ENCODE assay signal across 8 cellular contexts in the genomic region with DNA sequence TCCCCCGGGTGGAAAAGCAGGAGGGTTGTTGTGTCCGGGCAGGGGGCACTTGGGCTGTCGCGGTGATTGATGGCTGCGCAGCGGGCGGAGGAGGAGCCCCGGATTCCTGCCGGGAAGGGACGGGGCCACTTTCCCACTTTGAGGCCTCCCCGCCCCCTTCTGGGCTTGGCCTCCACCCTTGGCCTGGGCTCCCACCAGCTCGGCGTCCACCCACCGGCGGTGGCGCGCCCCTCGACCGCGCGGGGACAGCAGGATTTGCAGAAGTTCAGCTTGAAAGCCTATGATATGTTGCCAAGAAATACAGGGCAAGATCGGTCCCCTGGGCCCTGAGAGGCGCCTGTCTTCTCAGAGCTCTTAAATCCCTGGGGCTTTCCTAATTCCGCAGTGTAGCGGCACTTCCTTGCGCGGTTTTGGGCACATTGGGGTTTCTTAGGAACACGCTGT. TPM values are rescaled to one million over a fixed set of nuclear protein-coding genes. Genes with fewer than 3 reads are reported as not detected.
A peak's percentile ranks its signal among the peaks of the same experiment; 100 is the strongest.
DNase-seq lines count a peak whose midpoint lies in the region; ATAC-seq and TF ChIP-seq lines count a peak whose summit lies in the region.

No MANE protein-coding gene starts in this region.

- H3K27me3 ChIP-seq in PC-9 (ENCODE audit: insufficient read depth, low read depth) = no peaks in the 10 kb centered on the region

- CTCF ChIA-PET in PC-9 (lab: Charles Lee) = no interaction called here

- H3K4me2 ChIP-seq in PC-9 = peak overlapping the region; percentile 86

- peaks cover 32% of the 10 kb centered on the region for H3F3A ChIP-seq in PC-9 (ENCODE audit: insufficient read depth, low read depth)

- no peaks in the 10 kb centered on the region for H3K9me3 ChIP-seq in PC-9 (ENCODE audit: insufficient read depth, low read depth)

- H3K27me3 Mint-ChIP-seq in CD14-positive monocyte (ENCODE audit: low read depth in 3 of 3) = peaks cover 3 to 8% (median 4%) of the 10 kb centered on the region in 3 donors

- H3K27ac Mint-ChIP-seq in CD14-positive monocyte = peak overlapping the region; percentile 89 to 98 (median 96)

- no peaks in the 10 kb centered on the region for H3K36me3 ChIP-seq in PC-9 (ENCODE audit: low read depth)

- peaks cover 36% of the 10 kb centered on the region for H3K4me1 Mint-ChIP-seq in CD14-positive monocyte

- TF ChIP-seq CTCF in CD14-positive monocyte (IDR thresholded peaks at IDR 0.05) (no peak), PC-9 (conservative IDR thresholded peaks at IDR 0.05) (no peak)

- peaks cover 42% of the 10 kb centered on the region for H3K4me1 ChIP-seq in PC-9 (replicated peaks; ENCODE audit: insufficient read depth)

- H4K20me1 ChIP-seq in PC-9 (ENCODE audit: insufficient read depth) = no peaks in the 10 kb centered on the region

- peaks cover 13% of the 10 kb centered on the region for H3K79me2 ChIP-seq in PC-9 (ENCODE audit: low read depth)

- peak overlapping the region; percentile 82 for H3K4me3 ChIP-seq in PC-9

- peaks cover 17 to 28% of the 10 kb centered on the region in 2 donors for H3K36me3 Mint-ChIP-seq in CD14-positive monocyte

- H3K9me2 ChIP-seq in PC-9 (ENCODE audit: insufficient read depth) = no peaks in the 10 kb centered on the region

- no peak for ATAC-seq in GM18517 (IDR thresholded peaks at IDR 0.05; ENCODE audit: unreplicated experiment)

- H2AFZ ChIP-seq in PC-9 = peak overlapping the region; percentile 71; the same call in 1 of the 2 replicates

- peak overlapping the region; percentile 99 for H3K27ac ChIP-seq in PC-9

- peak overlapping the region; percentile 94 to 98 for H3K4me3 Mint-ChIP-seq in CD14-positive monocyte

- BruUV-seq in PC-9 (replicated peaks; lab: Mats Ljungman, UMichigan) = TSS peak; percentile 47

- intact Hi-C loops in CD14-positive monocyte (cut with micrococcal nuclease) (loop anchor here in 1 of 2 donors (5.0 kb wide), 1 partner anchor 62 kb away; no protein-coding TSS in a partner anchor), PC-9 (cut with micrococcal nuclease; ENCODE audit: unreplicated experiment) (loop anchor here (1.0 to 5.0 kb wide), 6 partner anchors 8 to 234 kb away; no protein-coding TSS in a partner anchor)

- DNase-seq in CD14-positive monocyte (ENCODE audit: low spot score) = peak; percentile 61
- DNase-seq in PC-9 = peak; percentile 66 to 85
- peak; percentile 20 for DNase-seq in fibroblast of peridontal ligament (ENCODE audit: extremely low read depth)
- DNase-seq in myocyte (ENCODE audit: low read depth) = peak; percentile 90
- DNase-seq in G401 (ENCODE audit: low spot score) = no peak
- no peak for DNase-seq in OCI-M2 (lab: John Stamatoyannopoulos, UW; ENCODE audit: unreplicated experiment)
- no peak for DNase-seq in stimulated activated CD4-positive, alpha-beta T cell treated with anti-CD3 and anti-CD28 coated beads, Interleukin-2, amount 100 ng/mL, for 24 hours

- in situ Hi-C loops in G401 (cut with HindIII; ENCODE audit: low sequenced_read_pairs) = no loop called here

- POLR2A ChIA-PET in PC-9 (lab: Charles Lee; ENCODE audit: unreplicated experiment) = interaction anchor here (0.6 kb wide), 1 partner anchor 218 kb away, joined by 5 read pairs; no protein-coding TSS in a partner anchor

- H3K9me3 Mint-ChIP-seq in CD14-positive monocyte = no peaks in the 10 kb centered on the region

RNA-seq across cellular contexts. Expression of a gene that starts 0.9 kb away (rescaled TPM):
- 10 to 100 TPM in 1 of 2 donors, 1 to 10 TPM in 1; 5.6 to 15.4 TPM for polyA plus RNA-seq in CD14-positive monocyte
- total RNA-seq in PC-9 (2021) (39.0 and 46.2 TPM in 2 replicates), myocyte (28.3 and 31.6 TPM in 2 replicates)
- 26.7 TPM for polyA plus RNA-seq in myocyte (2012)
- 1.7 and 1.8 TPM in 2 replicates for total RNA-seq in G401 (2014; rRNA removed; shearing (Covaris generic))

Comparison
In these comparisons a context has a peak if more than half of its experiments do, and no peak if none do; other contexts are left out.
1. DNase-seq: peak in CD14-positive monocyte (single experiment), PC-9 (2 of 2), fibroblast of peridontal ligament (single experiment) and myocyte (single experiment); none in G401 (single experiment), OCI-M2 (single experiment) and stimulated activated CD4-positive, alpha-beta T cell treated with anti-CD3 and anti-CD28 coated beads, Interleukin-2, amount 100 ng/mL, for 24 hours (0 of 2).
2. RNA of a gene that starts 0.9 kb away (total RNA-seq): 39.0 to 46.2 TPM in PC-9 and 28.3 to 31.6 TPM in myocyte; 1.7 to 1.8 TPM in G401; every median in the first group is over 10 times any median in the second.